In the genomic region with DNA sequence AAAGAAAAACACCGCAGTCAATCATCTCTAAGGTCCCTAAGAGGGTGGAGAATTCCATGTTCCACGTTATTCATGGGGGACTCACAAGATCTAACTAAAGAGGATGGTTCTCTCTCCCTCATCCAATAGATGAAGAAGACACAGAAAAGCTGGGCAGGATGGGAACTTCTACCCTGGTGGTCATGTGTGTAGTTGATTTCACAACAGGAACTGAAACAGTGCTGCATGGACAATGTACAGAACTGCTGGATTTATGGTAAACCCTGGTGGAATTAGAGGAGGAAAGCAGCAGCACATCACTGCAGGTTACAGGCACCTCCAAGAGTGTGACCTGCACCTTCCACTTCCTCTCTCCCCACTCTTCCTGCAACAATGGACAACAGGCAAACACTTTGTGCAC, we compare ENCODE assay signal across 30 cellular contexts.
"Had no signal": no experiment of that assay in that cellular context is flagged by ENCODE, and none has a peak within 500 bp of the region (broad histone marks: within the 10 kb centered on the region; RNA-seq: fewer than 3 reads in every experiment).

No MANE protein-coding gene starts in this region.

- H3K27me3 ChIP-seq: adrenal gland, body of pancreas, left lung, neural progenitor cell, stomach, thyroid gland, upper lobe of left lung had no signal

- ATAC-seq: body of pancreas; left lung; natural killer cell; right cardiac atrium; stimulated activated naive B cell treated with anti-CD40 and anti-IgM and Interleukin-4, amounts not matched to agents 10 μg/mL and 1 μg/mL and 100 μg/mL, for 72 hours had no signal

- H3K9me3 Mint-ChIP-seq: activated CD4-positive, alpha-beta memory T cell treated with anti-CD3 and anti-CD28 coated beads for 36 hours; activated naive CD4-positive, alpha-beta T cell treated with anti-CD3 and anti-CD28 coated beads for 36 hours; activated naive CD8-positive, alpha-beta T cell treated with anti-CD3 and anti-CD28 coated beads for 36 hours; activated T-helper 1 cell treated with anti-CD3 and anti-CD28 coated beads, Interleukin-12 subunit alpha, Interleukin-12 subunit beta, Interleukin-2, Interleukin-4 antibody, amounts not matched to agents 30 ng/mL and 10 ng/mL and 1 ng/mL, durations not matched to agents 14 hours and 24 hours and 36 hours; natural killer cell; neural progenitor cell; stimulated activated naive B cell treated with anti-CD40 and anti-IgM and Interleukin-4, amounts not matched to agents 10 μg/mL and 1 μg/mL and 100 μg/mL, for 72 hours had no signal

- H3K4me1 ChIP-seq: adrenal gland, body of pancreas, left lung, lower lobe of right lung, parathyroid adenoma, stomach, thyroid gland, upper lobe of left lung had no signal

- H3K9me3 ChIP-seq: adrenal gland, body of pancreas, left lung, lower lobe of right lung, stomach, thyroid gland, upper lobe of left lung had no signal

- DNase-seq: activated CD4-positive, alpha-beta memory T cell treated with anti-CD3 and anti-CD28 coated beads for 36 hours; activated CD4-positive, alpha-beta T cell treated with anti-CD3 and anti-CD28 coated beads for 4 hours; activated CD8-positive, alpha-beta memory T cell treated with anti-CD3 and anti-CD28 coated beads, Interleukin-2, amount 50 U/mL, for 4 hours; activated effector memory CD4-positive, alpha-beta T cell treated with anti-CD3 and anti-CD28 coated beads, Interleukin-2, amount 50 U/mL, for 16 hours; activated naive CD4-positive, alpha-beta T cell treated with anti-CD3 and anti-CD28 coated beads for 36 hours; activated naive CD8-positive, alpha-beta T cell treated with anti-CD3 and anti-CD28 coated beads for 36 hours; activated T-cell treated with anti-CD3 and anti-CD28 coated beads, Interleukin-2, amount 50 U/mL, for 1 hour; adrenal gland; aorta; body of pancreas; dermis blood vessel endothelial cell; effector CD4-positive, alpha-beta T cell; kidney glomerular epithelial cell; left lung; lower lobe of right lung; mesendoderm; natural killer cell; occipital lobe; right cardiac atrium; stimulated activated CD4-positive, alpha-beta T cell treated with anti-CD3 and anti-CD28 coated beads, Interleukin-15, amount 100 ng/mL, for 24 hours; stimulated activated CD4-positive, alpha-beta T cell treated with anti-CD3 and anti-CD28 coated beads, Interleukin-2, amount 100 ng/mL, for 24 hours; stimulated activated naive B cell treated with anti-CD40 and anti-IgM and Interleukin-4, amounts not matched to agents 10 μg/mL and 1 μg/mL and 100 μg/mL, for 72 hours; stomach; thyroid gland; upper lobe of left lung had no signal

- H3K36me3 ChIP-seq: neural progenitor cell had no signal

- H3K4me3 Mint-ChIP-seq: activated CD4-positive, alpha-beta memory T cell treated with anti-CD3 and anti-CD28 coated beads for 36 hours; activated naive CD4-positive, alpha-beta T cell treated with anti-CD3 and anti-CD28 coated beads for 36 hours; activated naive CD8-positive, alpha-beta T cell treated with anti-CD3 and anti-CD28 coated beads for 36 hours; activated T-helper 1 cell treated with anti-CD3 and anti-CD28 coated beads, Interleukin-12 subunit alpha, Interleukin-12 subunit beta, Interleukin-2, Interleukin-4 antibody, amounts not matched to agents 30 ng/mL and 10 ng/mL and 1 ng/mL, durations not matched to agents 14 hours and 24 hours and 36 hours; natural killer cell; neural progenitor cell; stimulated activated naive B cell treated with anti-CD40 and anti-IgM and Interleukin-4, amounts not matched to agents 10 μg/mL and 1 μg/mL and 100 μg/mL, for 72 hours had no signal

- H3K27ac ChIP-seq: adrenal gland, body of pancreas, epithelial cell of prostate, left lung, lower lobe of right lung, neural progenitor cell, parathyroid adenoma, stomach, thyroid gland, upper lobe of left lung, VCaP had no signal

- H3K4me1 Mint-ChIP-seq: activated naive CD8-positive, alpha-beta T cell treated with anti-CD3 and anti-CD28 coated beads for 36 hours; natural killer cell; neural progenitor cell; stimulated activated naive B cell treated with anti-CD40 and anti-IgM and Interleukin-4, amounts not matched to agents 10 μg/mL and 1 μg/mL and 100 μg/mL, for 72 hours had no signal

- H3K27ac Mint-ChIP-seq: activated CD4-positive, alpha-beta memory T cell treated with anti-CD3 and anti-CD28 coated beads for 36 hours; activated naive CD4-positive, alpha-beta T cell treated with anti-CD3 and anti-CD28 coated beads for 36 hours; activated naive CD8-positive, alpha-beta T cell treated with anti-CD3 and anti-CD28 coated beads for 36 hours; activated T-helper 1 cell treated with anti-CD3 and anti-CD28 coated beads, Interleukin-12 subunit alpha, Interleukin-12 subunit beta, Interleukin-2, Interleukin-4 antibody, amounts not matched to agents 30 ng/mL and 10 ng/mL and 1 ng/mL, durations not matched to agents 14 hours and 24 hours and 36 hours; natural killer cell; neural progenitor cell; stimulated activated naive B cell treated with anti-CD40 and anti-IgM and Interleukin-4, amounts not matched to agents 10 μg/mL and 1 μg/mL and 100 μg/mL, for 72 hours had no signal

- H3K4me3 ChIP-seq: adrenal gland, body of pancreas, left lung, lower lobe of right lung, neural progenitor cell, stomach, thyroid gland, upper lobe of left lung had no signal

- H3K36me3 Mint-ChIP-seq: neural progenitor cell had no signal

- H3K27me3 Mint-ChIP-seq: activated CD4-positive, alpha-beta memory T cell treated with anti-CD3 and anti-CD28 coated beads for 36 hours; activated naive CD8-positive, alpha-beta T cell treated with anti-CD3 and anti-CD28 coated beads for 36 hours; stimulated activated naive B cell treated with anti-CD40 and anti-IgM and Interleukin-4, amounts not matched to agents 10 μg/mL and 1 μg/mL and 100 μg/mL, for 72 hours had no signal

- H3K9ac ChIP-seq: neural progenitor cell, parathyroid adenoma had no signal
